8 cellular contexts compared by ENCODE assay signal in genomic region chr2:63424329-63425078, GRCh38.
DNase-seq lines count a peak whose midpoint lies in the region; ATAC-seq and TF ChIP-seq lines count a peak whose summit lies in the region.

No MANE protein-coding gene starts in this region.

- H3K27me3 Mint-ChIP-seq in type B pancreatic cell, result no peaks in the 10 kb centered on the region

- no peak overlapping the region for H3K4me3 ChIP-seq in foreskin fibroblast (ENCODE audit: low read depth in 1 of 2, low read length in 2 of 2)

- ATAC-seq in GM21367 (IDR thresholded peaks at IDR 0.05; ENCODE audit: unreplicated experiment), result peak; percentile 97

- peak; percentile 4 for DNase-seq in activated CD4-positive, alpha-beta T cell treated with anti-CD3 and anti-CD28 coated beads for 48 hours
- no peak for DNase-seq in activated CD4-positive, alpha-beta T cell treated with anti-CD3 and anti-CD28 coated beads for 1 hour
- DNase-seq in HT1080 (ENCODE audit: low read depth), result peak; percentile 56
- DNase-seq in SKM-1 (lab: John Stamatoyannopoulos, UW; ENCODE audit: unreplicated experiment), result peak; percentile 50
- peak; percentile 24 to 61 for DNase-seq in foreskin fibroblast
- no peak for DNase-seq in type B pancreatic cell (ENCODE audit: extremely low spot score, unreplicated experiment)
- no peak for DNase-seq in activated CD4-positive, CD25-positive, alpha-beta regulatory T cell (lab: John Stamatoyannopoulos, UW)

- H3K27ac Mint-ChIP-seq in type B pancreatic cell, result no peak overlapping the region

- H3K4me3 Mint-ChIP-seq in type B pancreatic cell, result no peak overlapping the region

- TF ChIP-seq CTCF in foreskin fibroblast (IDR thresholded peaks at IDR 0.05; ENCODE audit: low read depth, low read length) (peak; percentile 51), type B pancreatic cell (conservative IDR thresholded peaks at IDR 0.05) (peak; percentile 67)

- peaks cover 3% of the 10 kb centered on the region for H3K36me3 Mint-ChIP-seq in type B pancreatic cell

- no peaks in the 10 kb centered on the region for H3K4me1 Mint-ChIP-seq in type B pancreatic cell (ENCODE audit: unreplicated experiment)

- H3K9me3 Mint-ChIP-seq in type B pancreatic cell, result peaks cover 20% of the 10 kb centered on the region

Comparison
In these comparisons a context has a peak if more than half of its experiments do, and no peak if none do; other contexts are left out.
1. DNase-seq: peak in activated CD4-positive, alpha-beta T cell treated with anti-CD3 and anti-CD28 coated beads for 48 hours (single experiment), HT1080 (single experiment), SKM-1 (single experiment) and foreskin fibroblast (2 of 2); none in activated CD4-positive, alpha-beta T cell treated with anti-CD3 and anti-CD28 coated beads for 1 hour (single experiment), type B pancreatic cell (single experiment) and activated CD4-positive, CD25-positive, alpha-beta regulatory T cell (0 of 4).